Comparison of ENCODE assay signal across 1 cellular context in genomic region chr11:61332266-61332822, GRCh38.
TF ChIP-seq lines count a peak whose summit lies in the region.

No MANE protein-coding gene starts in this region.

TF ChIP-seq in HepG2, 621 proteins besides CTCF, POLR2A, EP300 and RAD21:
- TF ChIP-seq FOXA3 (CRISPR knock-in tag; IDR thresholded peaks at IDR 0.05) (peak; percentile 49; the same call in 1 of the 2 replicates), FOXA1 (IDR thresholded peaks at IDR 0.05) (no peak), FOXA1 (CRISPR knock-in tag; IDR thresholded peaks at IDR 0.05) (peak; percentile 71), RNF2 (conservative IDR thresholded peaks at IDR 0.05; ENCODE audit: low read depth) (no peak), ZNF18 (CRISPR knock-in tag; IDR thresholded peaks at IDR 0.05; ENCODE audit: insufficient replicate concordance) (no peak), ZNF691 (CRISPR knock-in tag; IDR thresholded peaks at IDR 0.05; ENCODE audit: borderline replicate concordance, low read depth) (no peak), ZNF333 (CRISPR knock-in tag; IDR thresholded peaks at IDR 0.05; ENCODE audit: borderline replicate concordance) (peak; percentile 26; the same call in 1 of the 2 replicates), RBM39 (IDR thresholded peaks at IDR 0.05; ENCODE audit: low read depth, low read length, poor library complexity, severe bottlenecking) (no peak), FOXK2 (IDR thresholded peaks at IDR 0.05) (peak; percentile 37; the same call in 1 of the 2 replicates), SIN3A (IDR thresholded peaks at IDR 0.05; ENCODE audit: borderline replicate concordance, low read depth, low read length) (0 out of 2 replicates have a peak, but pooled peaks have one; percentile 30), ZNF687 (CRISPR knock-in tag; IDR thresholded peaks at IDR 0.05) (no peak), MXI1 (IDR thresholded peaks at IDR 0.05; ENCODE audit: borderline replicate concordance, low read depth, low read length) (0 out of 3 replicates have a peak, but pooled peaks have one; percentile 22), HMGXB4 (CRISPR knock-in tag; IDR thresholded peaks at IDR 0.05; ENCODE audit: borderline replicate concordance in 1 of 2, low read depth in 1 of 2) (peak in 1 of 2 experiments; percentile 31; a peak in 1 of 4 replicates), AHDC1 (CRISPR knock-in tag; IDR thresholded peaks at IDR 0.05; ENCODE audit: borderline replicate concordance) (no peak), FOSL2 (CRISPR knock-in tag; IDR thresholded peaks at IDR 0.05) (no peak), ZNF576 (CRISPR knock-in tag; IDR thresholded peaks at IDR 0.05) (peak; percentile 39; the same call in 1 of the 2 replicates), ZNF230 (CRISPR knock-in tag; IDR thresholded peaks at IDR 0.05) (0 out of 2 replicates have a peak, but pooled peaks have one; percentile 3), SNAPC4 (CRISPR knock-in tag; IDR thresholded peaks at IDR 0.05) (peak; percentile 23; the same call in 1 of the 2 replicates), SMC3 (IDR thresholded peaks at IDR 0.05; ENCODE audit: low read length) (no peak), THAP8 (CRISPR knock-in tag; IDR thresholded peaks at IDR 0.05; ENCODE audit: borderline replicate concordance) (0 out of 2 replicates have a peak, but pooled peaks have one; percentile 2), ZNF772 (CRISPR knock-in tag; IDR thresholded peaks at IDR 0.05) (no peak), HOXA5 (CRISPR knock-in tag; IDR thresholded peaks at IDR 0.05) (no peak), ZNF205 (CRISPR knock-in tag; IDR thresholded peaks at IDR 0.05) (no peak), EEA1 (CRISPR knock-in tag; IDR thresholded peaks at IDR 0.05; ENCODE audit: borderline replicate concordance) (0 out of 2 replicates have a peak, but pooled peaks have one; percentile 6), ZNF891 (CRISPR knock-in tag; IDR thresholded peaks at IDR 0.05) (0 out of 2 replicates have a peak, but pooled peaks have one; percentile 13), ZBTB8A (CRISPR knock-in tag; IDR thresholded peaks at IDR 0.05; ENCODE audit: borderline replicate concordance, low read depth) (peak; percentile 74; the same call in 1 of the 2 replicates), SRSF1 (optimal IDR thresholded peaks at IDR 0.05; ENCODE audit: low read depth, low read length) (peak; percentile 6), ZNF513 (CRISPR knock-in tag; conservative IDR thresholded peaks at IDR 0.05) (no peak), SIX1 (CRISPR knock-in tag; IDR thresholded peaks at IDR 0.05; ENCODE audit: borderline replicate concordance) (0 out of 2 replicates have a peak, but pooled peaks have one; percentile 2), TCF12 (IDR thresholded peaks at IDR 0.05) (no peak), TCF12 (CRISPR knock-in tag; IDR thresholded peaks at IDR 0.05) (peak; percentile 27; the same call in 1 of the 2 replicates)
TF ChIP-seq in HepG2: peak in this region for 17.
